In the genomic region with DNA sequence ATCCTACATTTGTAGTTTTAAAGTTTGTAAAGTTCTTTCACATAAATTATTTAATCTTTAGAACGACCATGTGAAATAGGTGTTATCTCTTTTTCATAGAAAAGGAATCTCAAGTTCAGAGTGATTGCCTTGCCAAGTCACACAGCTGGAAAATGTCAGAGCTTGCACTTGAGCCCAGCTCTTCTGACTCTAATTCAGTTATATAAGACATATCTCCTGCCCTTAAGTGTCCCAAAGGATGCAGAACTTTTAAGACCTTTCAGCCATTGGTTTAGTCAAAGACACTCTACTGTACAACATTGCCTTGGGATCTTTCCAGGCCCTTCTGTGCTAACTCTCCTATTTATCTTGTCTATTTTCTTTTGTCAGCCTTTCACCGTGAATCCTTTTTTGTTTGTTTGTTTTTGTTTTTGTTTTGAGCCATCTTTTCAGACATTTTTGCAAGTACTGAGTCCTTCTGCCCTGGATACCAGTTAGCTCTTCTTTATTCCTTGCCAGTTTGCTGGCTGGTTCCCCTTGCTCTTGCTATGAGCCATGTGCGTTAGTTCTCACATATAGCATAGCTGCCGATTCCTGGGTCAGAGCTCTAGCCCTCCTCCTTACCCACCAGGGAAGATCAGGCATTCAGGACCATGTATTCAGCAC, we compare ENCODE assay signal across 1 cellular context.
TF ChIP-seq lines count a peak whose summit lies in the region.

No MANE protein-coding gene starts in this region.

TF ChIP-seq in SK-N-SH treated with all-trans-retinoic acid at 6 μM for 48 hours, 23 proteins besides CTCF, POLR2A, EP300 and RAD21 (continued from another document):
- TF ChIP-seq, protein P1, sequence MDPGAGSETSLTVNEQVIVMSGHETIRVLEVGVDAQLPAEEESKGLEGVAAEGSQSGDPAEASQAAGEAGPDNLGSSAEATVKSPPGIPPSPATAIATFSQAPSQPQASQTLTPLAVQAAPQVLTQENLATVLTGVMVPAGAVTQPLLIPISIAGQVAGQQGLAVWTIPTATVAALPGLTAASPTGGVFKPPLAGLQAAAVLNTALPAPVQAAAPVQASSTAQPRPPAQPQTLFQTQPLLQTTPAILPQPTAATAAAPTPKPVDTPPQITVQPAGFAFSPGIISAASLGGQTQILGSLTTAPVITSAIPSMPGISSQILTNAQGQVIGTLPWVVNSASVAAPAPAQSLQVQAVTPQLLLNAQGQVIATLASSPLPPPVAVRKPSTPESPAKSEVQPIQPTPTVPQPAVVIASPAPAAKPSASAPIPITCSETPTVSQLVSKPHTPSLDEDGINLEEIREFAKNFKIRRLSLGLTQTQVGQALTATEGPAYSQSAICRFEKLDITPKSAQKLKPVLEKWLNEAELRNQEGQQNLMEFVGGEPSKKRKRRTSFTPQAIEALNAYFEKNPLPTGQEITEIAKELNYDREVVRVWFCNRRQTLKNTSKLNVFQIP (CRISPR knock-in tag; IDR thresholded peaks at IDR 0.05; ENCODE audit: borderline replicate concordance, low read depth) = no peak; the same call in 1 of the 2 replicates
- peak; percentile 83 for TF ChIP-seq TCF4 (CRISPR knock-in tag; IDR thresholded peaks at IDR 0.05; ENCODE audit: borderline replicate concordance)
- TF ChIP-seq RARB (CRISPR knock-in tag; IDR thresholded peaks at IDR 0.05) = no peak
- TF ChIP-seq OSR1 (CRISPR knock-in tag; IDR thresholded peaks at IDR 0.05) = no peak
- TF ChIP-seq ZC3H10 (CRISPR knock-in tag; IDR thresholded peaks at IDR 0.05) = peak; percentile 86; the same call in 1 of the 2 replicates
- TF ChIP-seq ZFP3 (CRISPR knock-in tag; IDR thresholded peaks at IDR 0.05) = no peak
TF ChIP-seq in SK-N-SH treated with all-trans-retinoic acid at 6 μM for 48 hours: peak in this region for 9.
